Comparison of ENCODE assay signal across 1 cellular context in genomic region chr3:48084929-48085328, GRCh38.
TF ChIP-seq lines count a peak whose summit lies in the region.

No MANE protein-coding gene starts in this region.

TF ChIP-seq in HepG2, 621 proteins besides CTCF, POLR2A, EP300 and RAD21 (continued from another document):
- TF ChIP-seq HOMEZ (CRISPR knock-in tag; IDR thresholded peaks at IDR 0.05; ENCODE audit: low read depth) = no peak
